Comparison of ENCODE assay signal across 1 cellular context in the genomic region with DNA sequence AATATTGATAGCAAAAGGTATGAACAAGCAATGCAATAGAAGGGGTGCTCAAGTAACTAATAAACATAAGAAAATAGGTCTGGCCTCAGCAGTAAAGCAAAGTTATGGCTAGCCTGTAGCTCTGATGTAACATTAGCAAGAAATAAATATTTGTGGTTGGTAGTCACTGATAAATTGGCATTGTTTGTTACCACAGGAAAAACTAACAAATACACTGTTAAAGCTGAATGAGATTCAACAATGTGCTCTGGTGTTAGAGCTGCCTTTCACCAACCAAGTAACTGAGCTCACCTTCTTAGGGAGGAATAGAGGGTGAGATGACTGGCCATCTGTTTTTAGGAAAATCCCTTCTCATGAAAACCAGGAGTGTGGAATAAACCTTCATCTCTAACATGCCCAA.
TF ChIP-seq lines count a peak whose summit lies in the region.

No MANE protein-coding gene starts in this region.

TF ChIP-seq in WTC11, 78 proteins besides CTCF, POLR2A, EP300 and RAD21 (continued from another document):
- TF ChIP-seq, protein P1, sequence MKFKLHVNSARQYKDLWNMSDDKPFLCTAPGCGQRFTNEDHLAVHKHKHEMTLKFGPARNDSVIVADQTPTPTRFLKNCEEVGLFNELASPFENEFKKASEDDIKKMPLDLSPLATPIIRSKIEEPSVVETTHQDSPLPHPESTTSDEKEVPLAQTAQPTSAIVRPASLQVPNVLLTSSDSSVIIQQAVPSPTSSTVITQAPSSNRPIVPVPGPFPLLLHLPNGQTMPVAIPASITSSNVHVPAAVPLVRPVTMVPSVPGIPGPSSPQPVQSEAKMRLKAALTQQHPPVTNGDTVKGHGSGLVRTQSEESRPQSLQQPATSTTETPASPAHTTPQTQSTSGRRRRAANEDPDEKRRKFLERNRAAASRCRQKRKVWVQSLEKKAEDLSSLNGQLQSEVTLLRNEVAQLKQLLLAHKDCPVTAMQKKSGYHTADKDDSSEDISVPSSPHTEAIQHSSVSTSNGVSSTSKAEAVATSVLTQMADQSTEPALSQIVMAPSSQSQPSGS (CRISPR knock-in tag; IDR thresholded peaks at IDR 0.05; ENCODE audit: borderline replicate concordance, low read depth), result no peak
- TF ChIP-seq NR2C2 (CRISPR knock-in tag; IDR thresholded peaks at IDR 0.05) (no peak), MXD4 (CRISPR knock-in tag; IDR thresholded peaks at IDR 0.05; ENCODE audit: borderline replicate concordance) (no peak)
- TF ChIP-seq, protein P2, sequence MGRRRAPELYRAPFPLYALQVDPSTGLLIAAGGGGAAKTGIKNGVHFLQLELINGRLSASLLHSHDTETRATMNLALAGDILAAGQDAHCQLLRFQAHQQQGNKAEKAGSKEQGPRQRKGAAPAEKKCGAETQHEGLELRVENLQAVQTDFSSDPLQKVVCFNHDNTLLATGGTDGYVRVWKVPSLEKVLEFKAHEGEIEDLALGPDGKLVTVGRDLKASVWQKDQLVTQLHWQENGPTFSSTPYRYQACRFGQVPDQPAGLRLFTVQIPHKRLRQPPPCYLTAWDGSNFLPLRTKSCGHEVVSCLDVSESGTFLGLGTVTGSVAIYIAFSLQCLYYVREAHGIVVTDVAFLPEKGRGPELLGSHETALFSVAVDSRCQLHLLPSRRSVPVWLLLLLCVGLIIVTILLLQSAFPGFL (CRISPR knock-in tag; IDR thresholded peaks at IDR 0.05; ENCODE audit: borderline replicate concordance), result no peak
